In genomic region chr16:67169642-67170167, GRCh38 we compare ENCODE assay signal across 7 cellular contexts. TPM values are rescaled to one million over a fixed set of nuclear protein-coding genes. Genes with fewer than 3 reads are reported as not detected.
DNase-seq lines count a peak whose midpoint lies in the region; ATAC-seq and TF ChIP-seq lines count a peak whose summit lies in the region.

No MANE protein-coding gene starts in this region.

- H3K4me3 ChIP-seq in GM12865 (ENCODE audit: low read depth, low read length) (peak overlapping the region; percentile 67), adrenal gland (peak overlapping the region in 2 of 4 donors; percentile 19 to 61), iPS-18a (ENCODE audit: low read length) (peak overlapping the region; percentile 66), spleen (peak overlapping the region; percentile 4 to 66 (median 28))

- H3K4me1 ChIP-seq in adrenal gland (replicated peaks in 1 of 2) (peaks cover 38 to 58% of the 10 kb centered on the region in 2 donors), iPS-18a (ENCODE audit: control insufficient read depth, low read depth, low read length) (peaks cover 19% of the 10 kb centered on the region), spleen (peaks cover 34 to 72% (median 56%) of the 10 kb centered on the region in 6 donors)

- no peak for TF ChIP-seq POLR2A in adrenal gland (IDR thresholded peaks at IDR 0.05)
- TF ChIP-seq POLR2A in spleen (IDR thresholded peaks at IDR 0.05), result no peak

- intact Hi-C loops in adrenal gland (cut with DNase I) (no loop called here), spleen (cut with DNase I; ENCODE audit: low total_unique reads) (no loop called here)

- H3K9ac ChIP-seq in iPS-18a (ENCODE audit: low read length), result no peak overlapping the region

- H3K9me3 ChIP-seq in adrenal gland (replicated peaks in 1 of 3) (no peaks in the 10 kb centered on the region), iPS-18a (ENCODE audit: control insufficient read depth, low read depth, low read length) (no peaks in the 10 kb centered on the region), spleen (no peaks in the 10 kb centered on the region)

- H3K27ac ChIP-seq in adrenal gland (peak overlapping the region; percentile 59 to 98 (median 89)), iPS-18a (ENCODE audit: low read length) (no peak overlapping the region), spleen (peak overlapping the region in 7 of 8 donors; percentile 65 to 88 (median 82))

- WGBS in adrenal gland, 4 donors, result 3 to 11% (median 7%) methylated on average over 21 to 24 of the region's 24 CpGs
- 6 to 7% (median 6%) methylated on average over 23 to 24 of the region's 24 CpGs for WGBS in spleen, 5 donors

- peak; percentile 67 for TF ChIP-seq CTCF in GM12865 (IDR thresholded peaks at IDR 0.05; ENCODE audit: insufficient read depth, low read depth, low read length, missing control alignments)
- TF ChIP-seq CTCF in adrenal gland (IDR thresholded peaks at IDR 0.05), result peak in 5 of 6 experiments; percentile 15 to 52 (median 28)
- TF ChIP-seq CTCF in spleen (IDR thresholded peaks at IDR 0.05 in 8 of 11, conservative IDR thresholded peaks at IDR 0.05 in 3 of 11), result peak in 8 of 11 experiments; percentile 15 to 65 (median 52)

- DNase-seq in GM12865 (ENCODE audit: low read depth), result peak; percentile 46
- peak; percentile 63 for DNase-seq in NAMALWA (ENCODE audit: low spot score)
- DNase-seq in adrenal gland, result peak in 4 of 7 donors; percentile 46 to 67 (median 60)
- no peak for DNase-seq in spleen

- H3K36me3 ChIP-seq in adrenal gland (replicated peaks in 1 of 2) (no peaks in the 10 kb centered on the region), iPS-18a (ENCODE audit: control insufficient read depth, low read depth, low read length) (no peaks in the 10 kb centered on the region), spleen (no peaks in the 10 kb centered on the region)

- H3K27me3 ChIP-seq in adrenal gland (no peaks in the 10 kb centered on the region), iPS-18a (ENCODE audit: control insufficient read depth, insufficient read depth, low read length) (peaks cover 97% of the 10 kb centered on the region), spleen (replicated peaks in 1 of 7) (peaks cover 0 to 100% (median 57%) of the 10 kb centered on the region in 7 donors)

- no peak for ATAC-seq in GM19467 (IDR thresholded peaks at IDR 0.05; ENCODE audit: unreplicated experiment)
- no peak for ATAC-seq in HG02588 (IDR thresholded peaks at IDR 0.05; ENCODE audit: unreplicated experiment)

RNA-seq across cellular contexts. Expression of gene NOL3, which starts 0.6 kb away (rescaled TPM):
- total RNA-seq in adrenal gland, result 100 to 1,000 TPM in 5 of 8 donors, 10 to 100 TPM in 3; 43.1 to 162 (median 110) TPM
- polyA plus RNA-seq in adrenal gland, result 100 to 1,000 TPM in 2 of 3 donors, 10 to 100 TPM in 1; 58.3 to 168 (median 150) TPM
- 10 to 100 TPM in 6 of 7 donors, 1 to 10 TPM in 1; 8.2 to 14.2 (median 13.6) TPM for total RNA-seq in spleen
- 10 to 100 TPM in 2 of 3 donors, 1 to 10 TPM in 1; 8.7 to 12.0 (median 10.8) TPM for polyA plus RNA-seq in spleen

RNA-seq across cellular contexts. Expression of gene HSF4, which starts 5.2 kb away (rescaled TPM):
- total RNA-seq in adrenal gland (100 to 1,000 TPM in 2 of 8 donors, 10 to 100 TPM in 6; 11.1 to 163 (median 49.4) TPM), spleen (10 to 100 TPM; 11.5 to 43.7 (median 23.3) TPM)
- polyA plus RNA-seq in adrenal gland (100 to 1,000 TPM in 2 of 3 donors, 1 to 10 TPM in 1; 5.9 to 700 (median 234) TPM), spleen (10 to 100 TPM; 16.1 to 24.0 (median 16.7) TPM)

RNA-seq across cellular contexts. Expression of gene FBXL8, which starts 9.9 kb away (rescaled TPM):
- total RNA-seq in adrenal gland (10 to 100 TPM in 7 of 8 donors, 1 to 10 TPM in 1; 3.6 to 58.3 (median 38.8) TPM), spleen (10 to 100 TPM in 6 of 7 donors, 1 to 10 TPM in 1; 8.4 to 29.9 (median 13.2) TPM)
- polyA plus RNA-seq in adrenal gland (10 to 100 TPM in 2 of 3 donors, 1 to 10 TPM in 1; 1.4 to 63.0 (median 27.3) TPM), spleen (10 to 100 TPM in 1 of 3 donors, 1 to 10 TPM in 2; 6.0 to 11.2 (median 6.0) TPM)

RNA-seq across cellular contexts. Expression of gene TRADD, which starts 10.0 kb away (rescaled TPM):
- 10 to 100 TPM; 15.6 to 62.7 (median 34.2) TPM for total RNA-seq in adrenal gland
- polyA plus RNA-seq in adrenal gland, result 10 to 100 TPM in 2 of 3 donors, 1 to 10 TPM in 1; 4.1 to 30.5 (median 19.6) TPM
- total RNA-seq in spleen, result 10 to 100 TPM; 29.2 to 39.3 (median 31.1) TPM
- 10 to 100 TPM; 27.5 to 42.2 (median 35.3) TPM for polyA plus RNA-seq in spleen

RNA-seq across cellular contexts. Expression of gene MATCAP1, which starts 14.1 kb away (rescaled TPM):
- total RNA-seq in adrenal gland (100 to 1,000 TPM in 1 of 8 donors, 10 to 100 TPM in 7; 17.1 to 107 (median 49.8) TPM), spleen (10 to 100 TPM; 11.9 to 59.4 (median 21.0) TPM)
- polyA plus RNA-seq in adrenal gland (100 to 1,000 TPM in 2 of 3 donors, 10 to 100 TPM in 1; 12.6 to 237 (median 112) TPM), spleen (10 to 100 TPM in 2 of 3 donors, 1 to 10 TPM in 1; 8.9 to 37.1 (median 16.3) TPM)
